Comparison of ENCODE assay signal across 28 cellular contexts in genomic region chr5:62582198-62582597, GRCh38. TPM values are rescaled to one million over a fixed set of nuclear protein-coding genes. Genes with fewer than 3 reads are reported as not detected.
DNase-seq lines count a peak whose midpoint lies in the region; ATAC-seq, FAIRE-seq and TF ChIP-seq lines count a peak whose summit lies in the region.
"Had no signal": no experiment of that assay in that cellular context is flagged by ENCODE, and none has a peak within 500 bp of the region (broad histone marks: within the 10 kb centered on the region; RNA-seq: fewer than 3 reads in every experiment).

No MANE protein-coding gene starts in this region.

- H3K27ac ChIP-seq in CD4-positive, alpha-beta T cell (ENCODE audit: low read depth, low read length): no peak overlapping the region
- peak overlapping the region; percentile 46 for H3K27ac ChIP-seq in endothelial cell of umbilical vein (ENCODE audit: insufficient read depth, low read depth, low read length)
- H3K27ac ChIP-seq: C4-2B, heart right ventricle, SJSA1 had no signal

- no peak for TF ChIP-seq POLR2A in endothelial cell of umbilical vein (IDR thresholded peaks at IDR 0.05; ENCODE audit: low read depth, low read length)

- no TSS peak for BruUV-seq in endothelial cell of umbilical vein (replicated peaks; lab: Mats Ljungman, UMichigan)

- DNase-seq in CD4-positive, alpha-beta T cell: no peak
- DNase-seq in endothelial cell of umbilical vein (ENCODE audit: low read depth, low spot score) (peak; percentile 52), natural killer cell (no peak), GM03348 (ENCODE audit: low spot score) (no peak), anterior cingulate cortex (lab: John Stamatoyannopoulos, UW) (no peak), NCI-H526 treated with DMSO at 0.1 percent for 48 hours (lab: John Stamatoyannopoulos, UW) (no peak)
- DNase-seq: activated B cell treated with CpG ODN at 0.5 μM for 24 hours; activated T-cell treated with anti-CD3 and anti-CD28 coated beads, Interleukin-2, amount 50 U/mL, for 4 hours; central memory CD4-positive, alpha-beta T cell; cortex of kidney; DND-41; effector memory CD8-positive, alpha-beta T cell; foreskin melanocyte; heart right ventricle; NCI-H446; NCI-H774; nephron progenitor cell; T-helper 1 cell had no signal

- no peaks in the 10 kb centered on the region for H3K9me3 ChIP-seq in CD4-positive, alpha-beta T cell (ENCODE audit: control insufficient read depth, low read length)
- H3K9me3 ChIP-seq in Loucy (ENCODE audit: insufficient read depth, low read depth, low read length) (no peaks in the 10 kb centered on the region), endothelial cell of umbilical vein (replicated peaks; ENCODE audit: control insufficient read depth, insufficient read depth, low read length) (no peaks in the 10 kb centered on the region)
- H3K9me3 ChIP-seq: HAP-1, heart right ventricle, SJSA1 had no signal

- H3K9ac ChIP-seq in Loucy (ENCODE audit: low read depth, low read length, poor library complexity, severe bottlenecking) (peak overlapping the region; percentile 86), endothelial cell of umbilical vein (replicated peaks; ENCODE audit: extremely low read depth, insufficient read depth, low read length) (peak overlapping the region; percentile 41)

- H3F3A ChIP-seq in Loucy (ENCODE audit: low read depth): no peaks in the 10 kb centered on the region

- intact Hi-C loops in CD4-positive, alpha-beta T cell (cut with DNase I, micrococcal nuclease): no loop called here
- intact Hi-C loops in endothelial cell of umbilical vein (cut with micrococcal nuclease): no loop called here
- intact Hi-C loops in natural killer cell (cut with micrococcal nuclease): no loop called here

- peaks cover 72% of the 10 kb centered on the region for H3K79me2 ChIP-seq in Loucy (ENCODE audit: insufficient read depth, low read length)
- H3K79me2 ChIP-seq in endothelial cell of umbilical vein (ENCODE audit: control insufficient read depth, insufficient read depth, low read length): peaks cover 70% of the 10 kb centered on the region

- H3K36me3 ChIP-seq in Loucy (ENCODE audit: insufficient read depth, low read length): no peaks in the 10 kb centered on the region
- H3K36me3 ChIP-seq in endothelial cell of umbilical vein (ENCODE audit: control insufficient read depth in 2 of 2, extremely low read depth in 1 of 2, insufficient read depth in 2 of 2, low read length in 2 of 2): peaks cover 0 to 3% of the 10 kb centered on the region in 2 experiments
- H3K36me3 ChIP-seq: HAP-1, SJSA1 had no signal

- H3K9me1 ChIP-seq in endothelial cell of umbilical vein (replicated peaks; ENCODE audit: control insufficient read depth, extremely low read depth, insufficient read depth, low read length): no peaks in the 10 kb centered on the region

- H3K4me3 ChIP-seq in Loucy (ENCODE audit: low read length, poor library complexity, severe bottlenecking) (peak overlapping the region; percentile 78), endothelial cell of umbilical vein (replicated peaks in 1 of 3; ENCODE audit: insufficient read depth in 1 of 3, low read depth in 1 of 3, low read length in 3 of 3) (peak overlapping the region; percentile 14 to 99 (median 34))
- H3K4me3 ChIP-seq: HAP-1, SJSA1 had no signal

- peaks cover 5% of the 10 kb centered on the region for H3K36me3 Mint-ChIP-seq in CD4-positive, alpha-beta T cell (ENCODE audit: low read depth)
- H3K36me3 Mint-ChIP-seq in natural killer cell: no peaks in the 10 kb centered on the region
- H3K36me3 Mint-ChIP-seq: stimulated activated effector memory CD8-positive, alpha-beta T cell treated with anti-CD3 and anti-CD28 coated beads, Interleukin-12 subunit alpha, Interleukin-12 subunit beta, amount 100 ng/mL, for 72 hours had no signal

- FAIRE-seq in endothelial cell of umbilical vein (lab: Jason Lieb, UNC): no peak
- FAIRE-seq: astrocyte, GM18507 had no signal

- peak; percentile 24 for ATAC-seq in CD4-positive, alpha-beta T cell (ENCODE audit: poor library complexity)
- ATAC-seq in natural killer cell: peak in 1 of 3 donors; percentile 35
- ATAC-seq in GM19397 (IDR thresholded peaks at IDR 0.05; ENCODE audit: unreplicated experiment): no peak
- ATAC-seq: effector memory CD8-positive, alpha-beta T cell; esophagus mucosa; heart right ventricle; stimulated activated effector memory CD8-positive, alpha-beta T cell treated with anti-CD3 and anti-CD28 coated beads, Interleukin-12 subunit alpha, Interleukin-12 subunit beta, amount 100 ng/mL, for 72 hours had no signal

- no peaks in the 10 kb centered on the region for H3K9me2 ChIP-seq in Loucy (replicated peaks; ENCODE audit: low read depth, low read length)

- H3K4me3 Mint-ChIP-seq in CD4-positive, alpha-beta T cell: peak overlapping the region; percentile 32
- peak overlapping the region; percentile 79 for H3K4me3 Mint-ChIP-seq in natural killer cell
- H3K4me3 Mint-ChIP-seq: activated B cell treated with CpG ODN at 0.5 μM for 24 hours; activated T-cell treated with anti-CD3 and anti-CD28 coated beads, Interleukin-2, amount 50 U/mL, for 4 hours; effector memory CD8-positive, alpha-beta T cell; nephron progenitor cell; stimulated activated effector memory CD8-positive, alpha-beta T cell treated with anti-CD3 and anti-CD28 coated beads, Interleukin-12 subunit alpha, Interleukin-12 subunit beta, amount 100 ng/mL, for 72 hours; type B pancreatic cell had no signal

- H3K4me2 ChIP-seq in Loucy (ENCODE audit: low read depth, low read length, poor library complexity, severe bottlenecking) (peak overlapping the region; percentile 79), endothelial cell of umbilical vein (ENCODE audit: insufficient read depth, low read length) (peak overlapping the region; percentile 100)

- H4K20me1 ChIP-seq in Loucy (ENCODE audit: insufficient read depth, low read length, poor library complexity, severe bottlenecking) (peaks cover 6% of the 10 kb centered on the region), endothelial cell of umbilical vein (replicated peaks; ENCODE audit: control insufficient read depth, extremely low read depth, insufficient read depth, low read length) (no peaks in the 10 kb centered on the region)

- peak overlapping the region; percentile 62 for H3K27ac Mint-ChIP-seq in CD4-positive, alpha-beta T cell
- peak overlapping the region; percentile 84 to 88 for H3K27ac Mint-ChIP-seq in natural killer cell
- H3K27ac Mint-ChIP-seq: activated B cell treated with CpG ODN at 0.5 μM for 24 hours; nephron progenitor cell; stimulated activated effector memory CD8-positive, alpha-beta T cell treated with anti-CD3 and anti-CD28 coated beads, Interleukin-12 subunit alpha, Interleukin-12 subunit beta, amount 100 ng/mL, for 72 hours; type B pancreatic cell had no signal

- no peak for TF ChIP-seq CTCF in CD4-positive, alpha-beta T cell (IDR thresholded peaks at IDR 0.05)
- TF ChIP-seq CTCF in Loucy (conservative IDR thresholded peaks at IDR 0.05; ENCODE audit: low read length) (no peak), endothelial cell of umbilical vein (IDR thresholded peaks at IDR 0.05; ENCODE audit: extremely low read depth in 1 of 2, insufficient read depth in 1 of 2, low read depth in 1 of 2, low read length in 2 of 2) (no peak), natural killer cell (IDR thresholded peaks at IDR 0.05) (no peak)

- CTCF ChIA-PET in CD4-positive, alpha-beta T cell (lab: Charles Lee): no interaction called here
- CTCF ChIA-PET in endothelial cell of umbilical vein (lab: Charles Lee): interaction anchor here (1.9 to 4.0 kb wide), 2 partner anchors 12 to 122 kb away, joined by 7 to 31 read pairs; no protein-coding TSS in a partner anchor

- H3K4me1 ChIP-seq in Loucy (ENCODE audit: insufficient read depth, low read length, poor library complexity, severe bottlenecking) (peaks cover 84% of the 10 kb centered on the region), endothelial cell of umbilical vein (ENCODE audit: control insufficient read depth, extremely low read depth, insufficient read depth, low read length) (peaks cover 76% of the 10 kb centered on the region)
- H3K4me1 ChIP-seq: HAP-1 had no signal

- dilution Hi-C loops in endothelial cell of umbilical vein (cut with MboI; ENCODE audit: extremely low pct_ligation_motif_present, low sequenced_read_pairs): no loop called here

- H2AFZ ChIP-seq in Loucy (ENCODE audit: low read length) (no peak overlapping the region), endothelial cell of umbilical vein (ENCODE audit: low read depth, low read length) (no peak overlapping the region)

- no peaks in the 10 kb centered on the region for H3K9me3 Mint-ChIP-seq in CD4-positive, alpha-beta T cell
- no peaks in the 10 kb centered on the region for H3K9me3 Mint-ChIP-seq in natural killer cell
- H3K9me3 Mint-ChIP-seq: activated B cell treated with CpG ODN at 0.5 μM for 24 hours; activated T-cell treated with anti-CD3 and anti-CD28 coated beads, Interleukin-2, amount 50 U/mL, for 4 hours; effector memory CD8-positive, alpha-beta T cell; nephron progenitor cell; stimulated activated effector memory CD8-positive, alpha-beta T cell treated with anti-CD3 and anti-CD28 coated beads, Interleukin-12 subunit alpha, Interleukin-12 subunit beta, amount 100 ng/mL, for 72 hours; type B pancreatic cell had no signal

- H3K27me3 ChIP-seq in CD4-positive, alpha-beta T cell (ENCODE audit: control insufficient read depth, insufficient read depth, low read length): no peaks in the 10 kb centered on the region
- no peaks in the 10 kb centered on the region for H3K27me3 ChIP-seq in Loucy (ENCODE audit: insufficient read depth, low read length, poor library complexity, severe bottlenecking)
- H3K27me3 ChIP-seq in endothelial cell of umbilical vein (ENCODE audit: control insufficient read depth in 2 of 2, insufficient read depth in 2 of 2, low read length in 2 of 2): no peaks in the 10 kb centered on the region
- H3K27me3 ChIP-seq: heart right ventricle, SJSA1 had no signal

- H3K4me1 Mint-ChIP-seq in CD4-positive, alpha-beta T cell (ENCODE audit: low read depth): peaks cover 50% of the 10 kb centered on the region
- H3K4me1 Mint-ChIP-seq in natural killer cell: peaks cover 40 to 45% of the 10 kb centered on the region in 2 donors

- POLR2A ChIA-PET in CD4-positive, alpha-beta T cell (lab: Charles Lee): no interaction called here
- POLR2A ChIA-PET in endothelial cell of umbilical vein (lab: Charles Lee): no interaction called here

- no peaks in the 10 kb centered on the region for H3K27me3 Mint-ChIP-seq in CD4-positive, alpha-beta T cell
- H3K27me3 Mint-ChIP-seq in natural killer cell (ENCODE audit: low read depth in 2 of 2): no peaks in the 10 kb centered on the region
- H3K27me3 Mint-ChIP-seq: activated B cell treated with CpG ODN at 0.5 μM for 24 hours; effector memory CD8-positive, alpha-beta T cell; type B pancreatic cell had no signal

RNA-seq across cellular contexts. Expression of gene LRRC70, which starts 3.6 kb away (rescaled TPM):
- total RNA-seq in CD4-positive, alpha-beta T cell: 1 to 10 TPM; 6.1 to 7.3 TPM
- total RNA-seq in endothelial cell of umbilical vein (24.5 and 26.5 TPM in 2 replicates), natural killer cell (10 to 100 TPM; 17.6 to 29.5 (median 21.2) TPM)
- 28.8 and 32.6 TPM in 2 replicates for polyA plus RNA-seq in endothelial cell of umbilical vein
- polyA plus RNA-seq in endothelial cell of umbilical vein (2011; cell fraction: cytosol; rRNA removed): 34.3 and 42.2 TPM in 2 replicates
- 50.6 and 56.2 TPM in 2 replicates for polyA plus RNA-seq in endothelial cell of umbilical vein (2011; cell fraction: nucleus; rRNA removed)
- 23.2 and 31.6 TPM in 2 replicates for polyA plus RNA-seq in endothelial cell of umbilical vein (2012)
- 22.6 and 30.1 TPM in 2 replicates for polyA minus RNA-seq in endothelial cell of umbilical vein
- not detected for polyA minus RNA-seq in endothelial cell of umbilical vein (2011; cell fraction: cytosol; rRNA and poly(A)+ RNA removed)
- polyA minus RNA-seq in endothelial cell of umbilical vein (2011; cell fraction: nucleus; rRNA and poly(A)+ RNA removed): 57.5 and 74.3 TPM in 2 replicates
